25 cellular contexts compared by ENCODE assay signal in genomic region chr14:67221982-67222328, GRCh38. TPM values are rescaled to one million over a fixed set of nuclear protein-coding genes. Genes with fewer than 3 reads are reported as not detected.
"Had no signal": no experiment of that assay in that cellular context is flagged by ENCODE, and none has a peak within 500 bp of the region (broad histone marks: within the 10 kb centered on the region; RNA-seq: fewer than 3 reads in every experiment).

No MANE protein-coding gene starts in this region.

- H3K27ac ChIP-seq: gastrocnemius medialis, heart left ventricle, neutrophil, skin epidermis, transverse colon had no signal

- H3K4me1 ChIP-seq: gastrocnemius medialis, heart left ventricle had no signal

- ATAC-seq: activated CD8-positive, alpha-beta T cell treated with anti-CD3 and anti-CD28 coated beads, Interleukin-2, amount 10 ng/mL, durations not matched to agents 7 days and 5 days; activated naive CD8-positive, alpha-beta T cell treated with anti-CD3 and anti-CD28 coated beads, Interleukin-2, amount 50 U/mL, for 24 hours; activated T-cell treated with anti-CD3 and anti-CD28 coated beads, Interleukin-2, amount 50 U/mL, for 72 hours; gastrocnemius medialis; heart left ventricle; left cardiac atrium; naive thymus-derived CD4-positive, alpha-beta T cell had no signal

- H3K4me3 ChIP-seq: gastrocnemius medialis, heart left ventricle, skin epidermis, transverse colon had no signal

- DNase-seq: activated CD4-positive, alpha-beta T cell treated with anti-CD3 and anti-CD28 coated beads, Interleukin-2, amount 10 ng/mL, durations not matched to agents 24 days and 14 days; activated CD4-positive, CD25-positive, alpha-beta regulatory T cell; activated CD8-positive, alpha-beta memory T cell treated with anti-CD3 and anti-CD28 coated beads, Interleukin-2, amount 50 U/mL, for 4 hours; activated CD8-positive, alpha-beta T cell treated with anti-CD3 and anti-CD28 coated beads, Interleukin-2, amount 10 ng/mL, durations not matched to agents 7 days and 5 days; activated naive CD8-positive, alpha-beta T cell treated with anti-CD3 and anti-CD28 coated beads, Interleukin-2, amount 50 U/mL, for 24 hours; activated T-cell treated with anti-CD3 and anti-CD28 coated beads, Interleukin-2, amount 50 U/mL, for 72 hours; aorta; erythroblast; gastrocnemius medialis; heart left ventricle; left cardiac atrium; naive thymus-derived CD4-positive, alpha-beta T cell; posterior cingulate gyrus; stimulated activated CD4-positive, alpha-beta T cell treated with anti-CD3 and anti-CD28 coated beads, Interleukin-4, amount 100 ng/mL, for 24 hours; stimulated activated naive CD4-positive, alpha-beta T cell; T-helper 2 cell had no signal

- H3K9me3 ChIP-seq: gastrocnemius medialis, neutrophil, transverse colon had no signal

- H3K36me3 Mint-ChIP-seq: naive thymus-derived CD4-positive, alpha-beta T cell had no signal

- H3K27ac Mint-ChIP-seq: activated CD4-positive, alpha-beta T cell treated with anti-CD3 and anti-CD28 coated beads, Interleukin-2, amount 10 ng/mL, durations not matched to agents 24 days and 14 days; activated CD8-positive, alpha-beta T cell treated with anti-CD3 and anti-CD28 coated beads, Interleukin-2, amount 10 ng/mL, durations not matched to agents 7 days and 5 days; activated naive CD8-positive, alpha-beta T cell treated with anti-CD3 and anti-CD28 coated beads, Interleukin-2, amount 50 U/mL, for 24 hours; activated T-cell treated with anti-CD3 and anti-CD28 coated beads, Interleukin-2, amount 50 U/mL, for 72 hours; naive thymus-derived CD4-positive, alpha-beta T cell had no signal

- H3K27me3 ChIP-seq: gastrocnemius medialis, heart left ventricle, neutrophil, transverse colon had no signal

- H3K4me3 Mint-ChIP-seq: activated CD4-positive, alpha-beta T cell treated with anti-CD3 and anti-CD28 coated beads, Interleukin-2, amount 10 ng/mL, durations not matched to agents 24 days and 14 days; activated CD8-positive, alpha-beta T cell treated with anti-CD3 and anti-CD28 coated beads, Interleukin-2, amount 10 ng/mL, durations not matched to agents 7 days and 5 days; activated naive CD8-positive, alpha-beta T cell treated with anti-CD3 and anti-CD28 coated beads, Interleukin-2, amount 50 U/mL, for 24 hours; activated T-cell treated with anti-CD3 and anti-CD28 coated beads, Interleukin-2, amount 50 U/mL, for 72 hours; naive thymus-derived CD4-positive, alpha-beta T cell had no signal

- H3K9me3 Mint-ChIP-seq: activated CD4-positive, alpha-beta T cell treated with anti-CD3 and anti-CD28 coated beads, Interleukin-2, amount 10 ng/mL, durations not matched to agents 24 days and 14 days; activated naive CD8-positive, alpha-beta T cell treated with anti-CD3 and anti-CD28 coated beads, Interleukin-2, amount 50 U/mL, for 24 hours; activated T-cell treated with anti-CD3 and anti-CD28 coated beads, Interleukin-2, amount 50 U/mL, for 72 hours; naive thymus-derived CD4-positive, alpha-beta T cell had no signal

- H3K36me3 ChIP-seq: gastrocnemius medialis, heart left ventricle, neutrophil, transverse colon had no signal

- H3K4me1 Mint-ChIP-seq: activated CD4-positive, alpha-beta T cell treated with anti-CD3 and anti-CD28 coated beads, Interleukin-2, amount 10 ng/mL, durations not matched to agents 24 days and 14 days; activated naive CD8-positive, alpha-beta T cell treated with anti-CD3 and anti-CD28 coated beads, Interleukin-2, amount 50 U/mL, for 24 hours; naive thymus-derived CD4-positive, alpha-beta T cell had no signal

- FAIRE-seq: bronchial epithelial cell, TTC549 had no signal

RNA-seq across cellular contexts. Expression of gene GARIN2, which starts 32.7 kb away (rescaled TPM):
- total RNA-seq: activated CD8-positive, alpha-beta T cell treated with anti-CD3 and anti-CD28 coated beads, Interleukin-2, amount 10 ng/mL, durations not matched to agents 7 days and 5 days; activated T-cell treated with anti-CD3 and anti-CD28 coated beads, Interleukin-2, amount 50 U/mL, for 72 hours; bronchial epithelial cell; dermis microvascular lymphatic vessel endothelial cell; gastrocnemius medialis; heart left ventricle; left cardiac atrium; lung microvascular endothelial cell; mononuclear cell; naive thymus-derived CD4-positive, alpha-beta T cell; subcutaneous adipose tissue; transverse colon had no signal
- polyA plus RNA-seq: heart left ventricle; naive thymus-derived CD4-positive, alpha-beta T cell had no signal
